ENCODE assay signal across 9 cellular contexts in genomic region chr2:222693837-222694236, GRCh38. TPM values are rescaled to one million over a fixed set of nuclear protein-coding genes. Genes with fewer than 3 reads are reported as not detected.
DNase-seq lines count a peak whose midpoint lies in the region; ATAC-seq, FAIRE-seq and TF ChIP-seq lines count a peak whose summit lies in the region.
"Had no signal": no experiment of that assay in that cellular context is flagged by ENCODE, and none has a peak within 500 bp of the region (broad histone marks: within the 10 kb centered on the region; RNA-seq: fewer than 3 reads in every experiment).

No MANE protein-coding gene starts in this region.

- ATAC-seq in GM19035 (IDR thresholded peaks at IDR 0.05; ENCODE audit: unreplicated experiment) (peak; percentile 60), body of pancreas (no peak), aorta (ENCODE audit: low FRiP score) (no peak)

- FAIRE-seq in bronchial epithelial cell (lab: Jason Lieb, UNC), result no peak
- FAIRE-seq: GM18507 had no signal

- WGBS in body of pancreas, 2 donors, result 43 to 60% methylated on average over 1 of the region's 1 CpG
- WGBS in aorta, 2 donors, result 91 to 96% methylated on average over 1 of the region's 1 CpG

- H3K4me1 ChIP-seq in body of pancreas (peaks cover 4% of the 10 kb centered on the region), aorta (ENCODE audit: control insufficient read depth in 1 of 2, insufficient read depth in 2 of 2, low read length in 2 of 2) (no peaks in the 10 kb centered on the region)

- TF ChIP-seq CTCF in AG09309 (IDR thresholded peaks at IDR 0.05; ENCODE audit: control insufficient read depth, insufficient read depth, low read depth, low read length, missing control alignments) (peak; percentile 39), bronchial epithelial cell (IDR thresholded peaks at IDR 0.05; ENCODE audit: insufficient read depth, low read length, severe bottlenecking) (peak; percentile 32), body of pancreas (IDR thresholded peaks at IDR 0.05) (peak in 2 of 7 experiments; percentile 24 to 40)

- intact Hi-C loops in body of pancreas (cut with DNase I) (no loop called here), aorta (cut with DNase I) (loop anchor here (5.0 kb wide), 2 partner anchors 208 to 218 kb away; no protein-coding TSS in a partner anchor)

- H3K4me3 ChIP-seq in AG09309 (ENCODE audit: control insufficient read depth, low read depth, low read length) (no peak overlapping the region), bronchial epithelial cell (ENCODE audit: low read depth, low read length) (no peak overlapping the region), body of pancreas (no peak overlapping the region), aorta (ENCODE audit: low read length in 2 of 2) (no peak overlapping the region)
- no peak overlapping the region for H3K4me3 ChIP-seq in Jurkat, Clone E6-1 (ENCODE audit: low read length)

- H3K36me3 ChIP-seq in bronchial epithelial cell (ENCODE audit: control insufficient read depth, insufficient read depth, low read length), result no peaks in the 10 kb centered on the region
- H3K36me3 ChIP-seq in body of pancreas (replicated peaks in 1 of 2; ENCODE audit: insufficient read depth in 1 of 2, low read depth in 2 of 2), result no peaks in the 10 kb centered on the region
- no peaks in the 10 kb centered on the region for H3K36me3 ChIP-seq in aorta (ENCODE audit: control insufficient read depth in 1 of 2, insufficient read depth in 2 of 2, low read length in 1 of 2)

- H3K27me3 ChIP-seq in bronchial epithelial cell (ENCODE audit: control insufficient read depth, insufficient read depth, low read length) (no peaks in the 10 kb centered on the region), body of pancreas (no peaks in the 10 kb centered on the region), aorta (ENCODE audit: control insufficient read depth in 1 of 2, insufficient read depth in 2 of 2, low read length in 1 of 2) (no peaks in the 10 kb centered on the region)

- DNase-seq in AG09309 (ENCODE audit: low read depth) (no peak), bronchial epithelial cell (ENCODE audit: low read depth) (peak; percentile 53), NCI-H524 (lab: John Stamatoyannopoulos, UW) (no peak), body of pancreas (no peak), aorta (no peak)
- DNase-seq in Jurkat, Clone E6-1 (ENCODE audit: low read depth, low spot score), result peak; percentile 51
- no peak for DNase-seq in central memory CD4-positive, alpha-beta T cell

- no peaks in the 10 kb centered on the region for H3K9me3 ChIP-seq in body of pancreas
- H3K9me3 ChIP-seq in aorta (ENCODE audit: control insufficient read depth, low read length), result no peaks in the 10 kb centered on the region

- H3K27ac ChIP-seq in body of pancreas (no peak overlapping the region), aorta (ENCODE audit: low read depth in 1 of 2, low read length in 2 of 2) (no peak overlapping the region)

- no peak for TF ChIP-seq POLR2A in body of pancreas (IDR thresholded peaks at IDR 0.05)

RNA-seq across cellular contexts. Expression of gene MOGAT1, which starts 22.4 kb away (rescaled TPM):
- polyA plus RNA-seq in Jurkat, Clone E6-1 (2012; ENCODE audit: insufficient read depth, insufficient read length), result not detected
- not detected in 2 replicates for total RNA-seq in bronchial epithelial cell
- 1 to 10 TPM in 1 of 2 donors, not detected in 1; 1.8 TPM for total RNA-seq in body of pancreas
- not detected for total RNA-seq in aorta
- not detected for polyA plus RNA-seq in aorta

RNA-seq across cellular contexts. Expression of gene FARSB, which starts 37.9 kb away (rescaled TPM):
- polyA plus RNA-seq in Jurkat, Clone E6-1 (2012; ENCODE audit: insufficient read depth, insufficient read length), result 68.7 TPM
- 12.9 and 13.6 TPM in 2 replicates for total RNA-seq in bronchial epithelial cell
- total RNA-seq in body of pancreas, result 10 to 100 TPM in 1 of 2 donors, 1 to 10 TPM in 1; 7.6 to 11.4 TPM
- total RNA-seq in aorta, result 10 to 100 TPM; 12.6 to 14.6 TPM
- 10 to 100 TPM in 1 of 2 donors, 1 to 10 TPM in 1; 8.4 to 11.4 TPM for polyA plus RNA-seq in aorta

Comparison
In these comparisons a context has a peak if more than half of its experiments do, and no peak if none do; other contexts are left out.
1. DNase-seq: peak in Jurkat, Clone E6-1 (single experiment) and bronchial epithelial cell (single experiment); none in AG09309 (single experiment), NCI-H524 (0 of 2), body of pancreas (0 of 4), central memory CD4-positive, alpha-beta T cell (single experiment) and aorta (0 of 2).